In the genomic region with DNA sequence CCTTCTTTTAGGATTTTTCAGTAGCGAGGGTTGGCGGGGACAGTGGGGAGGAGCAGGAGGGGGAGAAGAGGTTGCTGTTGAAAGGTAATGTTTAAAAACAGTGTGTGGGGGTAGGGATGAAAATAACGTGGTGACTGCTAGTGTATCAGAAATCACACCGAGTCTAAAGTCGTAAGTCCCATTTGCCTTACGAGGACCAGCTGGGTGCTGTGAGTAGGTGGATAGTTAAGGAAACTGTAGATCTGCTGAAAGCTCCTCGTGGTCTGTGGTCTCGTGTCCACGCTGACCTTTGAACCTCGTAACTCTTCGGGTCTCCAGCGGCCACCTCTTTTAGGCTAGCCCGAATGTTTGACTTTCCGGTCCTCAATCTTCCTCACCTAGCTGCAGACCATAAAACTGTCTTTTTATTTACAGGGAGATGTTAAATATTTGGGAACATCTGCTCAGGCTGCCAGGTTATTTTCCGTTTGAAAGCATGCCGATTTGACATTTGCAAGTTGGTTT, we compare ENCODE assay signal across 9 cellular contexts. TPM values are rescaled to one million over a fixed set of nuclear protein-coding genes. Genes with fewer than 3 reads are reported as not detected.
DNase-seq lines count a peak whose midpoint lies in the region; ATAC-seq and TF ChIP-seq lines count a peak whose summit lies in the region.
"Had no signal": no experiment of that assay in that cellular context is flagged by ENCODE, and none has a peak within 500 bp of the region (broad histone marks: within the 10 kb centered on the region; RNA-seq: fewer than 3 reads in every experiment).

No MANE protein-coding gene starts in this region.

- H3K27ac ChIP-seq in HUES48 (ENCODE audit: low read depth, low read length) (no peak overlapping the region), left lung (peak overlapping the region in 1 of 2 donors; percentile 72), thoracic aorta (no peak overlapping the region)
- H3K27ac ChIP-seq: BLaER1 had no signal

- H3K27ac Mint-ChIP-seq in brain: peak overlapping the region; percentile 87 to 95 (median 93)

- intact Hi-C loops in left lung (cut with DNase I): no loop called here

- TF ChIP-seq CTCF in brain (conservative IDR thresholded peaks at IDR 0.05) (no peak), left lung (IDR thresholded peaks at IDR 0.05) (no peak), thoracic aorta (IDR thresholded peaks at IDR 0.05) (no peak)

- peaks cover 36% of the 10 kb centered on the region for H3K4me1 Mint-ChIP-seq in brain

- peak overlapping the region; percentile 81 for H3K4me3 ChIP-seq in HUES48 (ENCODE audit: low read depth, low read length)
- peak overlapping the region; percentile 73 to 78 for H3K4me3 ChIP-seq in left lung
- H3K4me3 ChIP-seq in thoracic aorta: peak overlapping the region; percentile 98

- H3K27me3 ChIP-seq in HUES48 (ENCODE audit: control insufficient read depth, insufficient read depth, low read length): peaks cover 43% of the 10 kb centered on the region
- peaks cover 0 to 40% of the 10 kb centered on the region in 2 donors for H3K27me3 ChIP-seq in left lung
- H3K27me3 ChIP-seq in thoracic aorta (replicated peaks; ENCODE audit: insufficient read depth): no peaks in the 10 kb centered on the region
- H3K27me3 ChIP-seq: BLaER1 had no signal

- ATAC-seq in left lung (peak; percentile 20), thoracic aorta (ENCODE audit: insufficient number of reproducible peaks, low FRiP score, low read depth) (no peak)

- no peaks in the 10 kb centered on the region for H3K9me3 Mint-ChIP-seq in brain

- H3K4me1 ChIP-seq in HUES48 (ENCODE audit: control insufficient read depth, insufficient read depth, low read length) (peaks cover 11% of the 10 kb centered on the region), left lung (peaks cover 10 to 21% of the 10 kb centered on the region in 2 donors), thoracic aorta (ENCODE audit: control insufficient read depth in 1 of 2, low read depth in 2 of 2) (peaks cover 13 to 19% of the 10 kb centered on the region in 2 donors)

- DNase-seq in NCI-H1694 treated with DMSO at 0.1 percent for 48 hours (lab: John Stamatoyannopoulos, UW): peak; percentile 59
- DNase-seq in NCI-H1694 (lab: John Stamatoyannopoulos, UW): no peak
- peak in 1 of 2 donors; percentile 49 for DNase-seq in left lung
- DNase-seq in thoracic aorta (ENCODE audit: low spot score): no peak
- DNase-seq in NCI-H1436 (lab: John Stamatoyannopoulos, UW): no peak
- DNase-seq in SIG-M5 treated with dmso at 0.1 percent for 504 hours (lab: John Stamatoyannopoulos, UW; ENCODE audit: unreplicated experiment): no peak

- peak overlapping the region; percentile 91 to 98 (median 93) for H3K4me3 Mint-ChIP-seq in brain

- no peaks in the 10 kb centered on the region for H3K36me3 Mint-ChIP-seq in brain

- H3K27me3 Mint-ChIP-seq in brain: peaks cover 14% of the 10 kb centered on the region

- H3K9ac ChIP-seq in HUES48 (ENCODE audit: low read depth, low read length): no peak overlapping the region
- H3K9ac ChIP-seq: BLaER1 had no signal

- H3K36me3 ChIP-seq in HUES48 (ENCODE audit: control insufficient read depth, insufficient read depth, low read length): no peaks in the 10 kb centered on the region
- H3K36me3 ChIP-seq in left lung: no peaks in the 10 kb centered on the region
- H3K36me3 ChIP-seq in thoracic aorta: no peaks in the 10 kb centered on the region
- H3K36me3 ChIP-seq: BLaER1 had no signal

- H3K9me3 ChIP-seq in HUES48 (ENCODE audit: control insufficient read depth, insufficient read depth, low read length) (no peaks in the 10 kb centered on the region), left lung (no peaks in the 10 kb centered on the region), thoracic aorta (no peaks in the 10 kb centered on the region)

RNA-seq across cellular contexts. Expression of gene ST3GAL6, which starts 29.3 kb away (rescaled TPM):
- 1.7 TPM for polyA plus RNA-seq in brain (ENCODE audit: insufficient read depth, low read depth, low replicate concordance)
- 10 to 100 TPM; 10.9 to 30.8 TPM for total RNA-seq in left lung
- total RNA-seq in thoracic aorta: 10 to 100 TPM; 12.0 to 16.9 TPM
